8 cellular contexts compared by ENCODE assay signal in the genomic region with DNA sequence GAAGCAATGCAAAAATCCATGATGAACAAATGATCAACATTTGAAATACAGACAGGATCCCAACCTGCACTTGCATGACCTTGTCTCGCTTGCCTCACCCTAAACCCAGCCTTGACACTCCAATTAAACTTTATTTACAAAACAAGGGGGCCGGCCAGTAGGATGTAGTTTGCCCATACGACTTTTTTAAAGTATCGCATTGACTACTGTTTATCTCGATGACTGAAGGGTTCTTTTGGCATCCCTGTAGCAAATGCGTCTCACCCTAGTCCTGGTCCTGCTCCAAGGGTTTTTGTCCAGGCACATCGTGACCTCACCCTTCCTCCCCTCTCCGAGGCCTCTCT. TPM values are rescaled to one million over a fixed set of nuclear protein-coding genes. Genes with fewer than 3 reads are reported as not detected.
DNase-seq lines count a peak whose midpoint lies in the region; ATAC-seq and TF ChIP-seq lines count a peak whose summit lies in the region.

No MANE protein-coding gene starts in this region.

- no peaks in the 10 kb centered on the region for H3K27me3 ChIP-seq in brain microvascular endothelial cell (replicated peaks)

- H3K4me3 Mint-ChIP-seq in mesothelial cell of epicardium, result peak overlapping the region; percentile 82

- H3K27ac ChIP-seq in 22Rv1 (peak overlapping the region; percentile 91; the same call in 1 of the 2 replicates), brain microvascular endothelial cell (no peak overlapping the region)

- no peaks in the 10 kb centered on the region for H3K4me1 Mint-ChIP-seq in mesothelial cell of epicardium

- ATAC-seq in HG03095 (IDR thresholded peaks at IDR 0.05; ENCODE audit: unreplicated experiment) (peak; percentile 2), HG03571 (IDR thresholded peaks at IDR 0.05; ENCODE audit: unreplicated experiment) (no peak), GM18867 (IDR thresholded peaks at IDR 0.05; ENCODE audit: unreplicated experiment) (no peak)

- no peaks in the 10 kb centered on the region for H3K27me3 Mint-ChIP-seq in mesothelial cell of epicardium (ENCODE audit: low read depth)

- DNase-seq in brain microvascular endothelial cell (no peak), mesothelial cell of epicardium (ENCODE audit: low spot score in 2 of 2, unreplicated experiment in 2 of 2) (no peak), RPMI8226 (no peak), HPDE6-E6E7 (ENCODE audit: extremely low spot score) (no peak)

- peak overlapping the region; percentile 43 for H3K4me3 ChIP-seq in brain microvascular endothelial cell (ENCODE audit: low read depth, low read length)

- peaks cover 5% of the 10 kb centered on the region for H3K36me3 Mint-ChIP-seq in mesothelial cell of epicardium

- no peak for TF ChIP-seq CTCF in 22Rv1 (IDR thresholded peaks at IDR 0.05)
- no peak for TF ChIP-seq CTCF in brain microvascular endothelial cell (IDR thresholded peaks at IDR 0.05; ENCODE audit: low read depth, low read length, missing control alignments)
- TF ChIP-seq CTCF in mesothelial cell of epicardium (IDR thresholded peaks at IDR 0.05; ENCODE audit: unreplicated experiment), result no peak

- H3K9me3 Mint-ChIP-seq in mesothelial cell of epicardium, result peaks cover 12% of the 10 kb centered on the region

- H3K27ac Mint-ChIP-seq in mesothelial cell of epicardium, result no peak overlapping the region

- in situ Hi-C loops in brain microvascular endothelial cell (cut with HindIII; ENCODE audit: low pct_ligation_motif_present, low sequenced_read_pairs), result no loop called here

- H3K36me3 ChIP-seq in brain microvascular endothelial cell (replicated peaks), result peaks cover 8% of the 10 kb centered on the region

RNA-seq across cellular contexts. Expression of a gene that starts 0.4 kb away (rescaled TPM):
- 171 to 179 TPM (median 177 TPM) in 3 replicates for total RNA-seq in mesothelial cell of epicardium
